ENCODE assay signal across 11 cellular contexts in genomic region chr2:118845843-118846666, GRCh38. TPM values are rescaled to one million over a fixed set of nuclear protein-coding genes. Genes with fewer than 3 reads are reported as not detected.
DNase-seq lines count a peak whose midpoint lies in the region; ATAC-seq and TF ChIP-seq lines count a peak whose summit lies in the region.
"Had no signal": no experiment of that assay in that cellular context is flagged by ENCODE, and none has a peak within 500 bp of the region (broad histone marks: within the 10 kb centered on the region; RNA-seq: fewer than 3 reads in every experiment).

No MANE protein-coding gene starts in this region.

- DNase-seq in activated CD4-positive, alpha-beta memory T cell treated with anti-CD3 and anti-CD28 coated beads, Interleukin-2, amount 10 ng/mL, durations not matched to agents 7 days and 5 days, result peak; percentile 14
- DNase-seq in activated CD4-positive, alpha-beta memory T cell treated with anti-CD3 and anti-CD28 coated beads for 36 hours, result no peak
- peak in 1 of 2 experiments; percentile 53 for DNase-seq in SJSA1 (ENCODE audit: low read depth in 1 of 2, low spot score in 2 of 2)
- no peak for DNase-seq in hepatocyte (ENCODE audit: low spot score)
- DNase-seq in stimulated activated effector memory CD8-positive, alpha-beta T cell treated with anti-CD3 and anti-CD28 coated beads, Interleukin-12 subunit alpha, Interleukin-12 subunit beta, amount 100 ng/mL, for 72 hours (ENCODE audit: low spot score in 2 of 2), result no peak
- DNase-seq in Karpas-422, result no peak
- no peak for DNase-seq in anterior cingulate cortex (lab: John Stamatoyannopoulos, UW)

- H3K9me2 ChIP-seq in hepatocyte (replicated peaks; ENCODE audit: insufficient read depth), result no peaks in the 10 kb centered on the region
- no peaks in the 10 kb centered on the region for H3K9me2 ChIP-seq in Karpas-422 (replicated peaks; ENCODE audit: insufficient read depth, low read length)

- CTCF ChIA-PET in activated CD4-positive, alpha-beta memory T cell treated with anti-CD3 and anti-CD28 coated beads, Interleukin-2, amount 10 ng/mL, durations not matched to agents 7 days and 5 days (lab: Charles Lee), result interaction anchor here (1.3 to 4.8 kb wide), 2 partner anchors 10 to 813 kb away, joined by 3 to 16 read pairs; no protein-coding TSS in a partner anchor
- CTCF ChIA-PET in activated CD4-positive, alpha-beta memory T cell treated with anti-CD3 and anti-CD28 coated beads for 36 hours (lab: Charles Lee), result interaction anchor here (4.1 kb wide), 1 partner anchor 9 kb away, joined by 27 read pairs; no protein-coding TSS in a partner anchor

- no peak overlapping the region; the same call in 1 of the 2 replicates for H3K27ac ChIP-seq in SJSA1
- no peak overlapping the region for H3K27ac ChIP-seq in hepatocyte
- H3K27ac ChIP-seq in Karpas-422 (ENCODE audit: low read length), result no peak overlapping the region
- H3K27ac ChIP-seq: BLaER1 treated with 17β-estradiol and CSF1 and Interleukin-3, amounts not matched to agents 10 nM and 100 nM had no signal

- POLR2A ChIA-PET in activated CD4-positive, alpha-beta memory T cell treated with anti-CD3 and anti-CD28 coated beads, Interleukin-2, amount 10 ng/mL, durations not matched to agents 7 days and 5 days (lab: Charles Lee), result no interaction called here
- POLR2A ChIA-PET in activated CD4-positive, alpha-beta memory T cell treated with anti-CD3 and anti-CD28 coated beads for 36 hours (lab: Charles Lee), result no interaction called here

- TF ChIP-seq CTCF in hepatocyte (IDR thresholded peaks at IDR 0.05; ENCODE audit: poor library complexity), result no peak

- H3K4me1 Mint-ChIP-seq in activated CD4-positive, alpha-beta memory T cell treated with anti-CD3 and anti-CD28 coated beads, Interleukin-2, amount 10 ng/mL, durations not matched to agents 7 days and 5 days, result peaks cover 7% of the 10 kb centered on the region
- peaks cover 26% of the 10 kb centered on the region for H3K4me1 Mint-ChIP-seq in activated CD4-positive, alpha-beta memory T cell treated with anti-CD3 and anti-CD28 coated beads for 36 hours (ENCODE audit: low read depth)
- H3K4me1 Mint-ChIP-seq in stimulated activated effector memory CD8-positive, alpha-beta T cell treated with anti-CD3 and anti-CD28 coated beads, Interleukin-12 subunit alpha, Interleukin-12 subunit beta, amount 100 ng/mL, for 72 hours, result peaks cover 13% of the 10 kb centered on the region

- H3K79me2 ChIP-seq in hepatocyte (no peaks in the 10 kb centered on the region), Karpas-422 (ENCODE audit: low read length) (no peaks in the 10 kb centered on the region)

- H3K9me3 ChIP-seq in SJSA1 (replicated peaks) (no peaks in the 10 kb centered on the region), hepatocyte (ENCODE audit: low read depth) (no peaks in the 10 kb centered on the region), Karpas-422 (ENCODE audit: low read length) (no peaks in the 10 kb centered on the region)

- intact Hi-C loops in activated CD4-positive, alpha-beta memory T cell treated with anti-CD3 and anti-CD28 coated beads for 36 hours (cut with micrococcal nuclease), result no loop called here

- H3K4me2 ChIP-seq in hepatocyte, result peak overlapping the region; percentile 75
- no peak overlapping the region for H3K4me2 ChIP-seq in Karpas-422 (ENCODE audit: low read depth, low read length, poor library complexity, severe bottlenecking)
- H3K4me2 ChIP-seq: BLaER1 treated with 17β-estradiol and CSF1 and Interleukin-3, amounts not matched to agents 10 nM and 100 nM had no signal

- no peaks in the 10 kb centered on the region for H3K9me3 Mint-ChIP-seq in activated CD4-positive, alpha-beta memory T cell treated with anti-CD3 and anti-CD28 coated beads, Interleukin-2, amount 10 ng/mL, durations not matched to agents 7 days and 5 days
- H3K9me3 Mint-ChIP-seq in activated CD4-positive, alpha-beta memory T cell treated with anti-CD3 and anti-CD28 coated beads for 36 hours, result no peaks in the 10 kb centered on the region
- H3K9me3 Mint-ChIP-seq in stimulated activated effector memory CD8-positive, alpha-beta T cell treated with anti-CD3 and anti-CD28 coated beads, Interleukin-12 subunit alpha, Interleukin-12 subunit beta, amount 100 ng/mL, for 72 hours, result no peaks in the 10 kb centered on the region

- peaks cover 17% of the 10 kb centered on the region for H3K4me1 ChIP-seq in SJSA1 (replicated peaks)
- peaks cover 20% of the 10 kb centered on the region for H3K4me1 ChIP-seq in hepatocyte (ENCODE audit: insufficient read depth)
- H3K4me1 ChIP-seq in Karpas-422 (ENCODE audit: low read length), result no peaks in the 10 kb centered on the region

- H3K27me3 Mint-ChIP-seq in activated CD4-positive, alpha-beta memory T cell treated with anti-CD3 and anti-CD28 coated beads, Interleukin-2, amount 10 ng/mL, durations not matched to agents 7 days and 5 days, result peaks cover 79% of the 10 kb centered on the region
- peaks cover 72% of the 10 kb centered on the region for H3K27me3 Mint-ChIP-seq in activated CD4-positive, alpha-beta memory T cell treated with anti-CD3 and anti-CD28 coated beads for 36 hours

- no peak overlapping the region for H2AFZ ChIP-seq in hepatocyte
- no peak overlapping the region for H2AFZ ChIP-seq in Karpas-422 (ENCODE audit: low read length)

- no peaks in the 10 kb centered on the region for H3K27me3 ChIP-seq in SJSA1 (replicated peaks)
- peaks cover 95% of the 10 kb centered on the region for H3K27me3 ChIP-seq in hepatocyte
- no peaks in the 10 kb centered on the region for H3K27me3 ChIP-seq in Karpas-422 (ENCODE audit: low read length)

- 3% methylated on average over 67 of the region's 71 CpGs for WGBS in hepatocyte (ENCODE audit: low lambda C conversion rate, missing lambda C conversion rate)

- no peaks in the 10 kb centered on the region for H4K20me1 ChIP-seq in hepatocyte (ENCODE audit: insufficient read depth, poor library complexity, severe bottlenecking)
- no peaks in the 10 kb centered on the region for H4K20me1 ChIP-seq in Karpas-422 (ENCODE audit: insufficient read depth, low read depth, low read length)

- peak overlapping the region; percentile 80 for H3K4me3 ChIP-seq in SJSA1
- H3K4me3 ChIP-seq in hepatocyte, result no peak overlapping the region
- no peak overlapping the region for H3K4me3 ChIP-seq in Karpas-422 (ENCODE audit: low read length)
- H3K4me3 ChIP-seq: BLaER1 treated with 17β-estradiol and CSF1 and Interleukin-3, amounts not matched to agents 10 nM and 100 nM had no signal

- peak overlapping the region; percentile 31 for H3K27ac Mint-ChIP-seq in activated CD4-positive, alpha-beta memory T cell treated with anti-CD3 and anti-CD28 coated beads, Interleukin-2, amount 10 ng/mL, durations not matched to agents 7 days and 5 days
- no peak overlapping the region for H3K27ac Mint-ChIP-seq in activated CD4-positive, alpha-beta memory T cell treated with anti-CD3 and anti-CD28 coated beads for 36 hours
- H3K27ac Mint-ChIP-seq in stimulated activated effector memory CD8-positive, alpha-beta T cell treated with anti-CD3 and anti-CD28 coated beads, Interleukin-12 subunit alpha, Interleukin-12 subunit beta, amount 100 ng/mL, for 72 hours, result no peak overlapping the region

- H3K36me3 ChIP-seq in SJSA1 (peaks cover 19% of the 10 kb centered on the region), hepatocyte (replicated peaks; ENCODE audit: insufficient read depth, low read depth) (no peaks in the 10 kb centered on the region), Karpas-422 (ENCODE audit: insufficient read depth, low read length) (no peaks in the 10 kb centered on the region)
- H3K36me3 ChIP-seq: BLaER1 treated with 17β-estradiol and CSF1 and Interleukin-3, amounts not matched to agents 10 nM and 100 nM had no signal

- no peak for ATAC-seq in stimulated activated effector memory CD8-positive, alpha-beta T cell treated with anti-CD3 and anti-CD28 coated beads, Interleukin-12 subunit alpha, Interleukin-12 subunit beta, amount 100 ng/mL, for 72 hours
- ATAC-seq in HG03139 (IDR thresholded peaks at IDR 0.05; ENCODE audit: unreplicated experiment), result no peak

- no peak overlapping the region for H3K9ac ChIP-seq in Karpas-422 (ENCODE audit: low read length)
- H3K9ac ChIP-seq: BLaER1 treated with 17β-estradiol and CSF1 and Interleukin-3, amounts not matched to agents 10 nM and 100 nM had no signal

- peaks cover 11% of the 10 kb centered on the region for H3K36me3 Mint-ChIP-seq in activated CD4-positive, alpha-beta memory T cell treated with anti-CD3 and anti-CD28 coated beads, Interleukin-2, amount 10 ng/mL, durations not matched to agents 7 days and 5 days (ENCODE audit: low read depth)
- H3K36me3 Mint-ChIP-seq in activated CD4-positive, alpha-beta memory T cell treated with anti-CD3 and anti-CD28 coated beads for 36 hours, result peaks cover 2% of the 10 kb centered on the region
- H3K36me3 Mint-ChIP-seq in stimulated activated effector memory CD8-positive, alpha-beta T cell treated with anti-CD3 and anti-CD28 coated beads, Interleukin-12 subunit alpha, Interleukin-12 subunit beta, amount 100 ng/mL, for 72 hours, result peaks cover 1% of the 10 kb centered on the region

- no peak overlapping the region for H3K4me3 Mint-ChIP-seq in activated CD4-positive, alpha-beta memory T cell treated with anti-CD3 and anti-CD28 coated beads, Interleukin-2, amount 10 ng/mL, durations not matched to agents 7 days and 5 days
- no peak overlapping the region for H3K4me3 Mint-ChIP-seq in activated CD4-positive, alpha-beta memory T cell treated with anti-CD3 and anti-CD28 coated beads for 36 hours
- peak overlapping the region; percentile 38 for H3K4me3 Mint-ChIP-seq in stimulated activated effector memory CD8-positive, alpha-beta T cell treated with anti-CD3 and anti-CD28 coated beads, Interleukin-12 subunit alpha, Interleukin-12 subunit beta, amount 100 ng/mL, for 72 hours

RNA-seq across cellular contexts. Expression of gene EN1, which starts 1.4 kb away (rescaled TPM):
- total RNA-seq in activated CD4-positive, alpha-beta memory T cell treated with anti-CD3 and anti-CD28 coated beads, Interleukin-2, amount 10 ng/mL, durations not matched to agents 7 days and 5 days, result not detected
- total RNA-seq in activated CD4-positive, alpha-beta memory T cell treated with anti-CD3 and anti-CD28 coated beads for 36 hours, result not detected
- total RNA-seq in SJSA1 (2014; rRNA removed; shearing (Covaris generic)), result 4.0 and 4.7 TPM in 2 replicates
- 0.24 and 0.43 TPM in 2 replicates for total RNA-seq in hepatocyte
- polyA plus RNA-seq in hepatocyte, result 0.38 and 1.3 TPM in 2 replicates
- total RNA-seq in Karpas-422 (2014; rRNA removed; shearing (Covaris generic); ENCODE audit: low replicate concordance), result not detected in 2 replicates
- total RNA-seq: mononuclear cell had no signal
- polyA plus RNA-seq: esophagus had no signal
